Comparison of ENCODE assay signal across 8 cellular contexts in the genomic region with DNA sequence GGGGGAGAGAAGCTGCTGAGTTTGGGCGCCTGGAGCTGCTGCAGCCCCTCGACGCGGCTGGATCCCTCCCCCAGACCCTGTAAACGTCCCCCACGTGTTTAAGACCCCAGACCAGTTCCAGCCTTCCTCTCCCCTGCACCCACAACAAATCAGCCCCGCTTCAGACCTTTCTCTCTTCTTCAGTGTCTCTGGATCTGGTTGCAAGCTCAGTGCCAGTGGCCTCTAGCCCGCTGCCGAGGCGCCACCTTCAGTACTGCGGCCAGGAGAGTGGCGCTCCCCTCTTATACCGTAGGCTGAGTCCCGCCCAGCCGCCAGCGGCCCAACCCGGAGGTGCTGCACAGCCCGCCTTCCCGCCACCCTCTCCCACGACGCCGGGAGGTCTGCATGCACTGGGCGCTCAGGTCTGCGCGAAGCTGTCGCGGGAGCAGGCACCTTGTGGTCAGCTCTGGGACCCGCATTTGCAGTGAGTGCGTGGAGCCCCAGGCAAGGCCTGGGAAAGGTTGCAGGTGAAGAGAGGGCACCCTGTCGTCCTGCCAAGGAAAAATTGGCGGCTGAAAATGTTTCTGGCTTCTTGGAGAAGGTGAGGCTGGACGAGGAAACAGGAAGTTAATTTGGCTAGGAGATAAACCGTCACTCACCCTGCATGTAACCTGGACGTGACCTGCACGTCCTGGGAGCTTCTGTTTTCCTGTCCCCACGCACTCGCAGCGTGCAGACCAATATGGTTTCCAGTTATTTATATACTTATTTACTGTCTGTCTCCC. TPM values are rescaled to one million over a fixed set of nuclear protein-coding genes. Genes with fewer than 3 reads are reported as not detected.
DNase-seq lines count a peak whose midpoint lies in the region; ATAC-seq lines count a peak whose summit lies in the region.

A gene with protein sequence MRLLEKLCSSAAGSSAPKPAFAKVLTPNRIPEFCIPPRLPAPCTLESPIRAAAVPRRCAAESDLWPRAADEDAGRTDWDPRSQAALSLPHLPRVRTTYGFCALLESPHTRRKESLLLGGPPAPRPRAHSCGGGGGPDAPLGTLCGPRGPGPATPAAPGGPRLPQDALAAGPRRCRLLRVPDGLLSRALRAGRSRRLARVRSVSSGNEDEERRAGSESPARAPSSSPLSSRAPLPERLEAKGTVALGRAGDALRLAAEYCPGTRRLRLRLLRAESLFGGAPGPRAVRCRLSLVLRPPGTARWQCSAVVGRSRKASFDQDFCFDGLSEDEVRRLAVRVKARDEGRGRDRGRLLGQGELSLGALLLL (minus strand): TSS at position 257 of the 764 bp plus-strand sequence. CDS start 301 bp downstream, outside the sequence.

- no peak within 1 kb of the TSS for H3K23ac ChIP-seq in trophoblast cell (ENCODE audit: low read length)

- H2BK12ac ChIP-seq in trophoblast cell (ENCODE audit: low read length) = no peak within 1 kb of the TSS

- H3K9me3 ChIP-seq in trophoblast cell (ENCODE audit: insufficient read depth, low read depth, low read length) = no peaks in the 10 kb centered on the region

- intact Hi-C loops in Right ventricle myocardium inferior (cut with DNase I) = no loop called here

- no peak within 1 kb of the TSS for H2BK120ac ChIP-seq in trophoblast cell (ENCODE audit: insufficient read depth, low read length, poor library complexity)

- no peak within 1 kb of the TSS for H3K27ac ChIP-seq in trophoblast cell (ENCODE audit: low read depth, low read length)

- H4K8ac ChIP-seq in trophoblast cell (ENCODE audit: low read depth, low read length) = no peak within 1 kb of the TSS

- H3K4me3 ChIP-seq in trophoblast cell (ENCODE audit: low read depth, low read length) = peak within 1 kb of the TSS; percentile 64

- no peak within 1 kb of the TSS for H2BK5ac ChIP-seq in trophoblast cell (ENCODE audit: low read depth, low read length, poor library complexity)

- H3K79me2 ChIP-seq in trophoblast cell (ENCODE audit: control insufficient read depth, insufficient read depth, low read length, poor library complexity) = no peaks in the 10 kb centered on the region

- no peak within 1 kb of the TSS for H3K9ac ChIP-seq in trophoblast cell (ENCODE audit: low read length)

- peaks cover 21% of the 10 kb centered on the region for H3K27me3 ChIP-seq in trophoblast cell (ENCODE audit: insufficient read depth, low read length)

- peaks cover 12% of the 10 kb centered on the region for H3K4me1 Mint-ChIP-seq in activated T-cell treated with anti-CD3 and anti-CD28 coated beads, Interleukin-2, amount 50 U/mL, for 4 hours (ENCODE audit: low read depth)

- H3K4me1 ChIP-seq in trophoblast cell (ENCODE audit: control insufficient read depth in 1 of 2, insufficient read depth in 2 of 2, low read length in 2 of 2) = peaks cover 10 to 12% of the 10 kb centered on the region in 2 experiments

- DNase-seq in NCI-H526 (lab: John Stamatoyannopoulos, UW) = peak; percentile 20 to 76
- DNase-seq in NCI-H526 treated with DMSO at 0.1 percent for 48 hours (lab: John Stamatoyannopoulos, UW) = no peak
- DNase-seq in activated T-cell treated with anti-CD3 and anti-CD28 coated beads, Interleukin-2, amount 50 U/mL, for 4 hours = no peak
- DNase-seq in Right ventricle myocardium inferior (ENCODE audit: missing footprints) = peak; percentile 80
- DNase-seq in trophoblast cell = peak in 1 of 2 donors; percentile 29
- DNase-seq in LoVo (ENCODE audit: low spot score) = no peak

- WGBS in trophoblast cell (ENCODE audit: extremely low coverage, insufficient coverage, insufficient read length) = no CpG with 5 or more reads among the region's 38 CpGs

- H4K12ac ChIP-seq in trophoblast cell (ENCODE audit: low read depth, low read length) = no peak within 1 kb of the TSS

- no peaks in the 10 kb centered on the region for H3K36me3 Mint-ChIP-seq in activated T-cell treated with anti-CD3 and anti-CD28 coated beads, Interleukin-2, amount 50 U/mL, for 4 hours (ENCODE audit: insufficient read depth)

- H3K18ac ChIP-seq in trophoblast cell (ENCODE audit: low read length) = no peak within 1 kb of the TSS

- no peak within 1 kb of the TSS for H2AK5ac ChIP-seq in trophoblast cell (ENCODE audit: low read length)

- H4K91ac ChIP-seq in trophoblast cell (ENCODE audit: low read depth, low read length) = no peak within 1 kb of the TSS

- H3K36me3 ChIP-seq in trophoblast cell (ENCODE audit: control insufficient read depth in 1 of 2, insufficient read depth in 2 of 2, low read length in 2 of 2) = no peaks in the 10 kb centered on the region

- peak within 1 kb of the TSS; percentile 75 for H3K4me3 Mint-ChIP-seq in activated T-cell treated with anti-CD3 and anti-CD28 coated beads, Interleukin-2, amount 50 U/mL, for 4 hours

- H3K9me3 Mint-ChIP-seq in activated T-cell treated with anti-CD3 and anti-CD28 coated beads, Interleukin-2, amount 50 U/mL, for 4 hours = no peaks in the 10 kb centered on the region

- peaks cover 56% of the 10 kb centered on the region for H3K27me3 Mint-ChIP-seq in activated T-cell treated with anti-CD3 and anti-CD28 coated beads, Interleukin-2, amount 50 U/mL, for 4 hours (ENCODE audit: low read depth)

- peak; percentile 64 to 66 for ATAC-seq in activated T-cell treated with anti-CD3 and anti-CD28 coated beads, Interleukin-2, amount 50 U/mL, for 4 hours
- ATAC-seq in Right ventricle myocardium inferior (peak; percentile 77), HG02938 (IDR thresholded peaks at IDR 0.05; ENCODE audit: unreplicated experiment) (no peak), GM21786 (IDR thresholded peaks at IDR 0.05; ENCODE audit: unreplicated experiment) (no peak)

- no peak within 1 kb of the TSS for H3K4ac ChIP-seq in trophoblast cell (ENCODE audit: low read depth, low read length)

- no peaks in the 10 kb centered on the region for H3K79me1 ChIP-seq in trophoblast cell (ENCODE audit: low read length)

- peak within 1 kb of the TSS; percentile 89 for H3K4me2 ChIP-seq in trophoblast cell (ENCODE audit: low read length)

- H2AFZ ChIP-seq in trophoblast cell (ENCODE audit: insufficient read depth, low read length, poor library complexity) = peak within 1 kb of the TSS; percentile 56

- no peak within 1 kb of the TSS for H3K14ac ChIP-seq in trophoblast cell (ENCODE audit: low read length)

RNA-seq across cellular contexts. Expression of the gene that starts here (rescaled TPM):
- 1 to 10 TPM in 1 of 3 donors, under 1 TPM in 2; 0.33 to 1.0 (median 0.55) TPM for total RNA-seq in activated T-cell treated with anti-CD3 and anti-CD28 coated beads, Interleukin-2, amount 50 U/mL, for 4 hours
- 2.5 TPM for total RNA-seq in Right ventricle myocardium inferior
- polyA plus RNA-seq in trophoblast cell (2013) = 0.74 and 0.90 TPM in 2 replicates

Comparison
In these comparisons a context has a peak if more than half of its experiments do, and no peak if none do; other contexts are left out.
1. DNase-seq: peak in NCI-H526 (2 of 2) and Right ventricle myocardium inferior (single experiment); none in NCI-H526 treated with DMSO at 0.1 percent for 48 hours (single experiment), activated T-cell treated with anti-CD3 and anti-CD28 coated beads, Interleukin-2, amount 50 U/mL, for 4 hours (single experiment) and LoVo (single experiment).
2. ATAC-seq: peak in activated T-cell treated with anti-CD3 and anti-CD28 coated beads, Interleukin-2, amount 50 U/mL, for 4 hours (2 of 2) and Right ventricle myocardium inferior (single experiment); none in HG02938 (single experiment) and GM21786 (single experiment).